Comparison of ENCODE assay signal across 2 cellular contexts in the genomic region with DNA sequence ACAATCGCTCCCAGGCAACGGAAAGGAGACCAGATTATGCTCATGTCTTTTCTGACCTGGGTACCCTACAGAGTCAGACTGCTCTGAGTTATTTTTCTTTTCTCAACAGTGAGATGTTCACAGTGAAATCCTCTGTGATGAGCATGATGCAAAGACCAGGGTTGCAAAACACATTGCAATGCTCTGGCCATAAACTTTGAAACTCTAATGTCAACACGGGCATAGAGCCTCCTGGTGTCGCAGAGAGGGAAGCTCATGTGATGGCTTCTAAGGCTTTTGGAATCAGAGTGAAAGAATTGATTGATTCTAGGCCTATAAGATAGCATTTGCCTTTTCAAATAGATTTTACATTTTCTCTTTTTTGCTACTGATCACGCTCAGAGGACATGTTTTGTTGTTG.
TF ChIP-seq lines count a peak whose summit lies in the region.

No MANE protein-coding gene starts in this region.

TF ChIP-seq in GM12878, 131 proteins besides CTCF, POLR2A, EP300 and RAD21 (continued from another document):
- no peak for TF ChIP-seq EGR1 (IDR thresholded peaks at IDR 0.05; ENCODE audit: borderline replicate concordance in 1 of 2, low read depth in 2 of 2, low read length in 2 of 2)
- TF ChIP-seq SP1 (IDR thresholded peaks at IDR 0.05; ENCODE audit: low read depth, low read length), result no peak
- TF ChIP-seq ZBTB33 (IDR thresholded peaks at IDR 0.05), result no peak
- peak; percentile 25; the same call in 1 of the 2 replicates for TF ChIP-seq SMC3 (IDR thresholded peaks at IDR 0.05; ENCODE audit: borderline replicate concordance, low read length)
- no peak for TF ChIP-seq SMARCA5 (IDR thresholded peaks at IDR 0.05)
- no peak for TF ChIP-seq CHD1 (IDR thresholded peaks at IDR 0.05; ENCODE audit: low read depth, low read length)

TF ChIP-seq in HepG2, 621 proteins besides CTCF, POLR2A, EP300 and RAD21 (continues in another document):
- TF ChIP-seq ETV5 (CRISPR knock-in tag; IDR thresholded peaks at IDR 0.05; ENCODE audit: borderline replicate concordance), result no peak
- TF ChIP-seq SNAPC5 (CRISPR knock-in tag; IDR thresholded peaks at IDR 0.05; ENCODE audit: borderline replicate concordance), result no peak
- no peak for TF ChIP-seq SUZ12 (IDR thresholded peaks at IDR 0.05; ENCODE audit: low read depth, low read length)
- TF ChIP-seq FOXC1 (CRISPR knock-in tag; IDR thresholded peaks at IDR 0.05; ENCODE audit: borderline replicate concordance), result no peak
- TF ChIP-seq HOXA5 (CRISPR knock-in tag; IDR thresholded peaks at IDR 0.05), result no peak
- no peak for TF ChIP-seq ZNF556 (CRISPR knock-in tag; IDR thresholded peaks at IDR 0.05; ENCODE audit: borderline replicate concordance)
- no peak for TF ChIP-seq IRX3 (CRISPR knock-in tag; IDR thresholded peaks at IDR 0.05; ENCODE audit: borderline replicate concordance, low read depth)
- TF ChIP-seq EEA1 (CRISPR knock-in tag; IDR thresholded peaks at IDR 0.05; ENCODE audit: borderline replicate concordance), result no peak
- TF ChIP-seq, protein P1, sequence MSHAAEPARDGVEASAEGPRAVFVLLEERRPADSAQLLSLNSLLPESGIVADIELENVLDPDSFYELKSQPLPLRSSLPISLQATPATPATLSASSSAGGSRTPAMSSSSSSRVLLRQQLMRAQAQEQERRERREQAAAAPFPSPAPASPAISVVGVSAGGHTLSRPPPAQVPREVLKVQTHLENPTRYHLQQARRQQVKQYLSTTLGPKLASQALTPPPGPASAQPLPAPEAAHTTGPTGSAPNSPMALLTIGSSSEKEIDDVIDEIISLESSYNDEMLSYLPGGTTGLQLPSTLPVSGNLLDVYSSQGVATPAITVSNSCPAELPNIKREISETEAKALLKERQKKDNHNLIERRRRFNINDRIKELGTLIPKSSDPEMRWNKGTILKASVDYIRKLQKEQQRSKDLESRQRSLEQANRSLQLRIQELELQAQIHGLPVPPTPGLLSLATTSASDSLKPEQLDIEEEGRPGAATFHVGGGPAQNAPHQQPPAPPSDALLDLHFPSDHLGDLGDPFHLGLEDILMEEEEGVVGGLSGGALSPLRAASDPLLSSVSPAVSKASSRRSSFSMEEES (CRISPR knock-in tag; IDR thresholded peaks at IDR 0.05), result no peak
- no peak for TF ChIP-seq ZNF567 (CRISPR knock-in tag; IDR thresholded peaks at IDR 0.05; ENCODE audit: borderline replicate concordance)
- 0 out of 2 replicates have a peak, but pooled peaks have one; percentile 34 for TF ChIP-seq NFKBIZ (CRISPR knock-in tag; IDR thresholded peaks at IDR 0.05)
- peak; percentile 79 for TF ChIP-seq ARID5B (CRISPR knock-in tag; IDR thresholded peaks at IDR 0.05)
- no peak for TF ChIP-seq CCDC6 (CRISPR knock-in tag; IDR thresholded peaks at IDR 0.05)
- TF ChIP-seq ZNF160 (CRISPR knock-in tag; IDR thresholded peaks at IDR 0.05), result no peak
- no peak for TF ChIP-seq ZNF33B (CRISPR knock-in tag; IDR thresholded peaks at IDR 0.05)
- no peak for TF ChIP-seq ZNF615 (CRISPR knock-in tag; IDR thresholded peaks at IDR 0.05; ENCODE audit: borderline replicate concordance)
- no peak for TF ChIP-seq NFKB2 (CRISPR knock-in tag; IDR thresholded peaks at IDR 0.05; ENCODE audit: borderline replicate concordance)
- TF ChIP-seq ZMYM3 (CRISPR knock-in tag; IDR thresholded peaks at IDR 0.05), result no peak
- TF ChIP-seq KDM5B (CRISPR knock-in tag; IDR thresholded peaks at IDR 0.05; ENCODE audit: borderline replicate concordance), result no peak
- TF ChIP-seq SP2 (CRISPR knock-in tag; IDR thresholded peaks at IDR 0.05), result no peak
- TF ChIP-seq ZNF276 (CRISPR knock-in tag; IDR thresholded peaks at IDR 0.05; ENCODE audit: low read depth), result no peak
- no peak for TF ChIP-seq EED (CRISPR knock-in tag; IDR thresholded peaks at IDR 0.05)
- no peak for TF ChIP-seq ZNF260 (CRISPR knock-in tag; IDR thresholded peaks at IDR 0.05; ENCODE audit: borderline replicate concordance, low read depth)
- TF ChIP-seq ZNF337 (CRISPR knock-in tag; IDR thresholded peaks at IDR 0.05; ENCODE audit: borderline replicate concordance, low read depth), result no peak
- TF ChIP-seq ZNF747 (CRISPR knock-in tag; IDR thresholded peaks at IDR 0.05; ENCODE audit: borderline replicate concordance), result no peak
- TF ChIP-seq HBP1 (CRISPR knock-in tag; IDR thresholded peaks at IDR 0.05; ENCODE audit: low read depth), result no peak
- TF ChIP-seq, protein P2, sequence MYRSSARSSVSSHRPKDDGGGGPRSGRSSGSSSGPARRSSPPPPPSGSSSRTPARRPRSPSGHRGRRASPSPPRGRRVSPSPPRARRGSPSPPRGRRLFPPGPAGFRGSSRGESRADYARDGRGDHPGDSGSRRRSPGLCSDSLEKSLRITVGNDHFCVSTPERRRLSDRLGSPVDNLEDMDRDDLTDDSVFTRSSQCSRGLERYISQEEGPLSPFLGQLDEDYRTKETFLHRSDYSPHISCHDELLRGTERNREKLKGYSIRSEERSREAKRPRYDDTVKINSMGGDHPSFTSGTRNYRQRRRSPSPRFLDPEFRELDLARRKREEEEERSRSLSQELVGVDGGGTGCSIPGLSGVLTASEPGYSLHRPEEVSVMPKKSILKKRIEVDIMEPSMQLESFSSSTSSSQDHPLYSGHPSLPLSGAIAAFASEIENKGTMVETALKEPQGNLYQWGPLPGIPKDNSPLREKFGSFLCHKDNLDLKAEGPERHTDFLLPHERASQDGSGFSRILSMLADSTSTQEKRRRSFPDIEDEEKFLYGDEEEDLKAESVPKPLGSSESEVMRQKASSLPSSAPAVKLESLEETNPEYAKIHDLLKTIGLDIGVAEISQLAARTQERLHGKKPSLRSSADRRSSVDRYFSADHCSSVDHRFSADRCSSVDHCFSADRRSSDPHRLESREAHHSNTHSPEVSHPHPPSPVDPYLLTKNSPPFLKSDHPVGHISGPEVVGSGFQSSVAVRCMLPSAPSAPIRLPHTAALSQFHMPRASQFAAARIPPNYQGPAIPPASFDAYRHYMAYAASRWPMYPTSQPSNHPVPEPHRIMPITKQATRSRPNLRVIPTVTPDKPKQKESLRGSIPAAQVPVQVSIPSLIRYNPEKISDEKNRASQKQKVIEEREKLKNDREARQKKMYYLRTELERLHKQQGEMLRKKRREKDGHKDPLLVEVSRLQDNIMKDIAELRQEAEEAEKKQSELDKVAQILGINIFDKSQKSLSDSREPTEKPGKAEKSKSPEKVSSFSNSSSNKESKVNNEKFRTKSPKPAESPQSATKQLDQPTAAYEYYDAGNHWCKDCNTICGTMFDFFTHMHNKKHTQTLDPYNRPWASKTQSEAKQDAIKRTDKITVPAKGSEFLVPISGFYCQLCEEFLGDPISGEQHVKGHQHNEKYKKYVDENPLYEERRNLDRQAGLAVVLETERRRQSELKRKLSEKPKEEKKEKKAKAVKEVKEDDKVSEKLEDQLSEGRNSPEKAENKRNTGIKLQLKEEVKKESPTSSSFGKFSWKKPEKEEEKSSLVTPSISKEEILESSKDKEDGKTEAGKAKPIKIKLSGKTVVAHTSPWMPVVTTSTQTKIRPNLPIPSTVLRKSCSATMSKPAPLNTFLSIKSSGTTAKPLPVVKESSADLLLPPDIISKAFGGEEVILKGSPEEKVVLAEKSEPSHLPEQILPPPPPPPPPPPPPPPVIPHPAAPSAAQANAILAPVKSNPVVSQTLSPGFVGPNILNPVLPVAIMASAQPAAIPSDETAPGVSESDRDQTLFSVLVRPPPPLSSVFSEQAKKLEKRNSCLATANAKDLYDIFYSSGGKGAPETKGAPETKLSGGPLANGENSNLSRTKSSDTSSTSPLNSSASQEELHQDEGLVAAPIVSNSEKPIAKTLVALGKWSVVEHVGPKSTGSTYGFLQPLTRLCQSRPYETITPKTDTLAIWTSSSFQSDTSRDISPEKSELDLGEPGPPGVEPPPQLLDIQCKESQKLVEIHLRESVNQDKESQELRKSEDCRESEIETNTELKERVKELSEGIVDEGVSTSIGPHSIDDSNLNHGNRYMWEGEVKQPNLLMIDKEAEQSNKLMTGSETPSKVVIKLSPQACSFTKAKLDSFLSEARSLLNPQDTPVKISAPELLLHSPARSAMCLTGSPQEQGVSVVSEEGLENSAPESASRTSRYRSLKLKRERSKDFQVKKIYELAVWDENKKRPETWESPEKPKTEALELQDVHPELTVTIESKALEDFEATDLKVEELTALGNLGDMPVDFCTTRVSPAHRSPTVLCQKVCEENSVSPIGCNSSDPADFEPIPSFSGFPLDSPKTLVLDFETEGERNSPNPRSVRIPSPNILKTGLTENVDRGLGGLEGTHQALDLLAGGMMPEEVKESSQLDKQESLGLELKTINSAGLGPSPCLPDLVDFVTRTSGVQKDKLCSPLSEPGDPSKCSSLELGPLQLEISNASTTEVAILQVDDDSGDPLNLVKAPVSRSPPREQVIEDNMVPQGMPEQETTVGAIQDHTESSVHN (CRISPR knock-in tag; IDR thresholded peaks at IDR 0.05), result no peak
- no peak for TF ChIP-seq TCF7L2 (IDR thresholded peaks at IDR 0.05; ENCODE audit: low read depth, low read length)
- TF ChIP-seq SNRNP70 (IDR thresholded peaks at IDR 0.05; ENCODE audit: low read depth, low read length), result no peak
- TF ChIP-seq NONO (IDR thresholded peaks at IDR 0.05), result no peak
- TF ChIP-seq NONO (CRISPR knock-in tag; conservative IDR thresholded peaks at IDR 0.05), result peak; percentile 42
- no peak for TF ChIP-seq MXD4 (CRISPR knock-in tag; IDR thresholded peaks at IDR 0.05)
- TF ChIP-seq, protein P3, sequence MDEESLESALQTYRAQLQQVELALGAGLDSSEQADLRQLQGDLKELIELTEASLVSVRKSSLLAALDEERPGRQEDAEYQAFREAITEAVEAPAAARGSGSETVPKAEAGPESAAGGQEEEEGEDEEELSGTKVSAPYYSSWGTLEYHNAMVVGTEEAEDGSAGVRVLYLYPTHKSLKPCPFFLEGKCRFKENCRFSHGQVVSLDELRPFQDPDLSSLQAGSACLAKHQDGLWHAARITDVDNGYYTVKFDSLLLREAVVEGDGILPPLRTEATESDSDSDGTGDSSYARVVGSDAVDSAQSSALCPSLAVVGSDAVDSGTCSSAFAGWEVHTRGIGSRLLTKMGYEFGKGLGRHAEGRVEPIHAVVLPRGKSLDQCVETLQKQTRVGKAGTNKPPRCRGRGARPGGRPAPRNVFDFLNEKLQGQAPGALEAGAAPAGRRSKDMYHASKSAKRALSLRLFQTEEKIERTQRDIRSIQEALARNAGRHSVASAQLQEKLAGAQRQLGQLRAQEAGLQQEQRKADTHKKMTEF (CRISPR knock-in tag; IDR thresholded peaks at IDR 0.05), result no peak
- peak; percentile 99 for TF ChIP-seq CEBPB (IDR thresholded peaks at IDR 0.05; ENCODE audit: borderline replicate concordance, low read depth, low read length)
- no peak for TF ChIP-seq ISX (CRISPR knock-in tag; conservative IDR thresholded peaks at IDR 0.05)
- TF ChIP-seq PHF5A (CRISPR knock-in tag; IDR thresholded peaks at IDR 0.05; ENCODE audit: low read depth, unreplicated experiment), result no peak
- TF ChIP-seq, protein P4, sequence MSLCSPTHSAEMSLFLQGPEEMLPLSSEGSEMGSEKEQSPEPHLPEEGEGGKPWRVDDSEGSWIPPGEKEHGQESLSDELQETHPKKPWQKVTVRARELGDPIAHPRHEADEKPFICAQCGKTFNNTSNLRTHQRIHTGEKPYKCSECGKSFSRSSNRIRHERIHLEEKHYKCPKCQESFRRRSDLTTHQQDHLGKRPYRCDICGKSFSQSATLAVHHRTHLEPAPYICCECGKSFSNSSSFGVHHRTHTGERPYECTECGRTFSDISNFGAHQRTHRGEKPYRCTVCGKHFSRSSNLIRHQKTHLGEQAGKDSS (CRISPR knock-in tag; IDR thresholded peaks at IDR 0.05; ENCODE audit: borderline replicate concordance, low read depth), result 0 out of 2 replicates have a peak, but pooled peaks have one; percentile 26
